In genomic region chr22:16558376-16558945, GRCh38 we compare ENCODE assay signal across 10 cellular contexts. TPM values are rescaled to one million over a fixed set of nuclear protein-coding genes. Genes with fewer than 3 reads are reported as not detected.
"Had no signal": no experiment of that assay in that cellular context is flagged by ENCODE, and none has a peak within 500 bp of the region (broad histone marks: within the 10 kb centered on the region; RNA-seq: fewer than 3 reads in every experiment).

No MANE protein-coding gene starts in this region.

RNA-seq across cellular contexts. Expression of gene CCT8L2, which starts 34.1 kb away (rescaled TPM):
- total RNA-seq: LHCN-M2, MCF 10A, NCI-H460, OCI-LY7, PC-9, Right ventricle myocardium inferior, RPMI7951, SJCRH30, SK-MEL-5, T-cell had no signal
